8 cellular contexts compared by ENCODE assay signal in the genomic region with DNA sequence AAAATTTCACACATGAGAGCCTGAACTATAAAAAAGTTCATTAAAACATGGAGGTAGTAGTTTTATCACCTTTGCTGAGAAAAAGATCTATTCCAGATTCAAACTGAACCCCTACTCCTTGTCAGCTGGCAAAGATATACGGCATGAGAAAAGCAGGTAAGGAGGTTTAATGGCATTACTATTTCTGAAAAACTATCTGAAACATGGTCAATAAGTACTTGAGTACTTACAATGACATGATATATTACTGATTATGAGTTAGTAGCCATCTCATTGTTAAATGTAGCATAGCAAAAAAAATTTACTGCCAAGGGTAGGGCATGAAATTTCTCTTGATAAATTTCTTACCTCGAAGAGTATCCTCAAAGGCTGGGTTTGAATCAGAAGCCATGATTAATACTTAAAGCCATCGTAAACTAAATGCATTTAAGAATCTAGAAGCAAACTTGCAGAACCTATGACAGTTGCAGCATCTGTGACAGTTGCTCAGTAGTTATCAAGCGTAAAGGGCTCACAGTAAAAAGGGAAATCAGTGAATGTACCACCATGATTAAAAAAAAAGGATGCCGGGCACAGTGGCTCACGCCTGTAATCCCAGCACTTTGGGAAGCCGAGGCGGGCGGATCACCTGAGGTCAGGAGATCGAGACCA. TPM values are rescaled to one million over a fixed set of nuclear protein-coding genes. Genes with fewer than 3 reads are reported as not detected.
DNase-seq lines count a peak whose midpoint lies in the region; ATAC-seq and TF ChIP-seq lines count a peak whose summit lies in the region.

No MANE protein-coding gene starts in this region.

- DNase-seq in GM23248 (peak; percentile 21), SJCRH30 (no peak), fibroblast of pulmonary artery (ENCODE audit: low read depth) (no peak), foreskin keratinocyte (no peak)
- no peak for DNase-seq in activated effector memory CD4-positive, alpha-beta T cell treated with anti-CD3 and anti-CD28 coated beads, Interleukin-2, amount 50 U/mL, for 16 hours

- no peaks in the 10 kb centered on the region; the same call in 1 of the 2 replicates for H3F3A ChIP-seq in GM23248 (ENCODE audit: insufficient read depth)

- H3K9ac ChIP-seq in GM23248 (peak overlapping the region; percentile 62), skeletal muscle satellite cell (ENCODE audit: low read depth, low read length) (peak overlapping the region; percentile 42)

- peak overlapping the region; percentile 73 for H3K4me2 ChIP-seq in GM23248 (ENCODE audit: unreplicated experiment)
- peak overlapping the region; percentile 83 for H3K4me2 ChIP-seq in skeletal muscle satellite cell (ENCODE audit: low read length)

- no peaks in the 10 kb centered on the region for H3K36me3 ChIP-seq in GM23248 (ENCODE audit: low read depth)
- no peaks in the 10 kb centered on the region for H3K36me3 ChIP-seq in SJCRH30
- peaks cover 14% of the 10 kb centered on the region for H3K36me3 ChIP-seq in skeletal muscle satellite cell (ENCODE audit: insufficient read depth, low read length)

- WGBS in GM23248 (ENCODE audit: low coverage in 1 of 2, low lambda C conversion rate in 2 of 2, missing lambda C conversion rate in 2 of 2), 2 experiments: 17 to 22% methylated on average over 10 of the region's 10 CpGs

- H3K79me2 ChIP-seq in GM23248 (ENCODE audit: insufficient read depth): peaks cover 7% of the 10 kb centered on the region; the same call in 1 of the 2 replicates

- H3K4me1 ChIP-seq in GM23248 (ENCODE audit: insufficient read depth) (peaks cover 27% of the 10 kb centered on the region), SJCRH30 (no peaks in the 10 kb centered on the region), skeletal muscle satellite cell (ENCODE audit: control insufficient read depth, insufficient read depth, low read length) (peaks cover 44% of the 10 kb centered on the region), foreskin keratinocyte (no peaks in the 10 kb centered on the region)

- in situ Hi-C loops in GM23248 (cut with MboI): no loop called here

- no peak for TF ChIP-seq CTCF in fibroblast of pulmonary artery (IDR thresholded peaks at IDR 0.05; ENCODE audit: low read length, missing control alignments)
- no peak for TF ChIP-seq CTCF in foreskin keratinocyte (conservative IDR thresholded peaks at IDR 0.05)

- H3K9me3 ChIP-seq in GM23248 (ENCODE audit: low read depth) (no peaks in the 10 kb centered on the region), SJCRH30 (replicated peaks) (no peaks in the 10 kb centered on the region), skeletal muscle satellite cell (replicated peaks; ENCODE audit: low read length) (no peaks in the 10 kb centered on the region)

- H3K27ac ChIP-seq in GM23248 (0 out of 2 replicates have a peak overlapping the region, but pooled peaks have one; percentile 10), SJCRH30 (no peak overlapping the region), foreskin keratinocyte (no peak overlapping the region)

- no peaks in the 10 kb centered on the region for H3K27me3 ChIP-seq in GM23248 (replicated peaks; ENCODE audit: insufficient read depth)
- H3K27me3 ChIP-seq in SJCRH30: no peaks in the 10 kb centered on the region
- H3K27me3 ChIP-seq in skeletal muscle satellite cell (ENCODE audit: control insufficient read depth, insufficient read depth, low read length): no peaks in the 10 kb centered on the region
- no peaks in the 10 kb centered on the region for H3K27me3 ChIP-seq in foreskin keratinocyte

- ATAC-seq in HG02678 (IDR thresholded peaks at IDR 0.05; ENCODE audit: unreplicated experiment): no peak
- no peak for ATAC-seq in HG02938 (IDR thresholded peaks at IDR 0.05; ENCODE audit: unreplicated experiment)
- no peak for ATAC-seq in foreskin keratinocyte

- peak overlapping the region; percentile 68 for H3K4me3 ChIP-seq in GM23248
- peak overlapping the region; percentile 49 for H3K4me3 ChIP-seq in SJCRH30
- peak overlapping the region; percentile 52 for H3K4me3 ChIP-seq in fibroblast of pulmonary artery (replicated peaks; ENCODE audit: low read depth, low read length)
- H3K4me3 ChIP-seq in skeletal muscle satellite cell (ENCODE audit: low read length): peak overlapping the region; percentile 48

- H3K9me2 ChIP-seq in GM23248 (ENCODE audit: insufficient read depth): no peaks in the 10 kb centered on the region

- H4K20me1 ChIP-seq in GM23248 (ENCODE audit: insufficient read depth): no peaks in the 10 kb centered on the region

- peak overlapping the region; percentile 75 for H2AFZ ChIP-seq in GM23248

RNA-seq across cellular contexts. Expression of gene SLC17A5, which starts 8.7 kb away (rescaled TPM):
- total RNA-seq in GM23248 (2014; rRNA removed; shearing (Covaris generic)): 18.4 and 32.1 TPM in 2 replicates
- polyA plus RNA-seq in GM23248 (2016; fragmentation: Nextera tagmentation; extraction: Ambion mirVana) (19.5 and 20.1 TPM in 2 replicates), foreskin keratinocyte (3.3 and 3.4 TPM in 2 replicates)
- total RNA-seq in SJCRH30 (2014; rRNA removed; shearing (Covaris generic)): 3.4 and 4.1 TPM in 2 replicates
- total RNA-seq in skeletal muscle satellite cell (2012; rRNA removed): 20.8 and 26.9 TPM in 2 replicates
- total RNA-seq in foreskin keratinocyte: 5.7 and 6.5 TPM in 2 replicates

RNA-seq across cellular contexts. Expression of gene CD109, which starts 50.9 kb away (rescaled TPM):
- 68.3 and 68.6 TPM in 2 replicates for total RNA-seq in GM23248 (2014; rRNA removed; shearing (Covaris generic))
- 31.1 and 31.3 TPM in 2 replicates for polyA plus RNA-seq in GM23248 (2016; fragmentation: Nextera tagmentation; extraction: Ambion mirVana)
- 4.7 and 4.9 TPM in 2 replicates for total RNA-seq in SJCRH30 (2014; rRNA removed; shearing (Covaris generic))
- total RNA-seq in skeletal muscle satellite cell (2012; rRNA removed): 47.8 and 48.9 TPM in 2 replicates
- total RNA-seq in foreskin keratinocyte: 42.4 and 47.8 TPM in 2 replicates
- polyA plus RNA-seq in foreskin keratinocyte: 7.8 and 10.2 TPM in 2 replicates
